22 cellular contexts compared by ENCODE assay signal in genomic region chr6:130529569-130530149, GRCh38.
"Had no signal": no experiment of that assay in that cellular context is flagged by ENCODE, and none has a peak within 500 bp of the region (broad histone marks: within the 10 kb centered on the region; RNA-seq: fewer than 3 reads in every experiment).

No MANE protein-coding gene starts in this region.

- H3K4me3 Mint-ChIP-seq: activated CD4-positive, alpha-beta memory T cell treated with anti-CD3 and anti-CD28 coated beads, Interleukin-2, amount 10 ng/mL, durations not matched to agents 7 days and 5 days; activated naive CD8-positive, alpha-beta T cell treated with anti-CD3 and anti-CD28 coated beads, Interleukin-2, amount 50 U/mL, for 24 hours; activated T-cell treated with anti-CD3 and anti-CD28 coated beads, Interleukin-2, amount 50 U/mL, for 72 hours; naive thymus-derived CD4-positive, alpha-beta T cell; neural crest cell; T-helper 17 cell had no signal

- H3K27ac ChIP-seq: cardiac muscle cell, heart left ventricle, lower lobe of right lung, sigmoid colon, testis, upper lobe of left lung had no signal

- H3K4me1 Mint-ChIP-seq: neural crest cell had no signal

- H3K4me1 ChIP-seq: lower lobe of right lung, sigmoid colon, upper lobe of left lung had no signal

- FAIRE-seq: endometrium, kidney had no signal

- H3K9me3 Mint-ChIP-seq: neural crest cell had no signal

- H3K4me3 ChIP-seq: cardiac muscle cell, heart left ventricle, lower lobe of right lung, sigmoid colon, smooth muscle cell, testis, upper lobe of left lung had no signal

- H3K27me3 Mint-ChIP-seq: activated CD4-positive, alpha-beta memory T cell treated with anti-CD3 and anti-CD28 coated beads, Interleukin-2, amount 10 ng/mL, durations not matched to agents 7 days and 5 days; activated naive CD8-positive, alpha-beta T cell treated with anti-CD3 and anti-CD28 coated beads, Interleukin-2, amount 50 U/mL, for 24 hours; naive thymus-derived CD4-positive, alpha-beta T cell; T-helper 17 cell had no signal

- H3K27ac Mint-ChIP-seq: activated CD4-positive, alpha-beta memory T cell treated with anti-CD3 and anti-CD28 coated beads, Interleukin-2, amount 10 ng/mL, durations not matched to agents 7 days and 5 days; activated naive CD8-positive, alpha-beta T cell treated with anti-CD3 and anti-CD28 coated beads, Interleukin-2, amount 50 U/mL, for 24 hours; activated T-cell treated with anti-CD3 and anti-CD28 coated beads, Interleukin-2, amount 50 U/mL, for 72 hours; T-helper 17 cell had no signal

- H3K36me3 ChIP-seq: cardiac muscle cell, heart left ventricle, lower lobe of right lung, sigmoid colon, upper lobe of left lung had no signal

- H3K9me3 ChIP-seq: heart left ventricle, lower lobe of right lung, sigmoid colon, testis, upper lobe of left lung had no signal

- H3K27me3 ChIP-seq: heart left ventricle, sigmoid colon, testis, upper lobe of left lung had no signal

- H3K4me2 ChIP-seq: smooth muscle cell had no signal

- DNase-seq: activated CD4-positive, alpha-beta memory T cell treated with anti-CD3 and anti-CD28 coated beads, Interleukin-2, amount 10 ng/mL, durations not matched to agents 7 days and 5 days; activated CD4-positive, alpha-beta T cell treated with anti-CD3 and anti-CD28 coated beads for 48 hours; activated CD4-positive, CD25-positive, alpha-beta regulatory T cell; activated effector memory CD4-positive, alpha-beta T cell treated with Interleukin-2 at 50 U/mL for 16 hours; activated naive CD4-positive, alpha-beta T cell treated with anti-CD3 and anti-CD28 coated beads, Interleukin-2, amount 50 U/mL, for 16 hours; activated naive CD8-positive, alpha-beta T cell treated with anti-CD3 and anti-CD28 coated beads, Interleukin-2, amount 50 U/mL, for 24 hours; activated T-cell treated with anti-CD3 and anti-CD28 coated beads, Interleukin-2, amount 50 U/mL, for 72 hours; heart left ventricle; kidney; lower lobe of right lung; naive thymus-derived CD4-positive, alpha-beta T cell; sigmoid colon; stimulated activated CD4-positive, alpha-beta T cell treated with anti-CD3 and anti-CD28 coated beads, Interleukin-15, amount 100 ng/mL, for 24 hours; stimulated activated naive CD4-positive, alpha-beta T cell; T-helper 17 cell; testis; upper lobe of left lung had no signal

- ATAC-seq: activated naive CD8-positive, alpha-beta T cell treated with anti-CD3 and anti-CD28 coated beads, Interleukin-2, amount 50 U/mL, for 24 hours; activated T-cell treated with anti-CD3 and anti-CD28 coated beads, Interleukin-2, amount 50 U/mL, for 72 hours; heart left ventricle; left lobe of liver; lower lobe of right lung; naive thymus-derived CD4-positive, alpha-beta T cell; T-helper 17 cell had no signal
